ENCODE assay signal across 21 cellular contexts in the genomic region with DNA sequence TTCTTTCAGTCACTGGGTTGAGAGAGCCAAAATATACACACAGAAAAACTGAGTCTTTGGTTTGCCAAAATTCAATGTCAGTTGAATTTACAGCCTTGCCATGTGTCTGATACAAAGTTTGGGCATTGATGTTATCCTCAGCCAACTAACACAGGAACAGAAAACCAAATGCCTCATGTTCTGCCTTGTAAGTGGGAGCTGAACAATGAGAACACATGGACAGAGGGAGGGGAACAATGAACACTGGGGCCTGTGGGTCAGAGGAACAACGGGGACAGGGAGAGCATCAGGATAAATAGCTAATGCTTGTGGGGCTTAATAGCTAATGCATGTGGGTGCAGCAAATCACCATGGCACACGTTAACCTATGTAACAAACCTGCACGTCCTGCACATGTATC.
"Had no signal": no experiment of that assay in that cellular context is flagged by ENCODE, and none has a peak within 500 bp of the region (broad histone marks: within the 10 kb centered on the region; RNA-seq: fewer than 3 reads in every experiment).

No MANE protein-coding gene starts in this region.

- H3K4me1 ChIP-seq: ascending aorta, breast epithelium had no signal

- H3K9me3 Mint-ChIP-seq: activated T-cell treated with anti-CD3 and anti-CD28 coated beads, Interleukin-2, amount 50 U/mL, for 24 hours; activated T-helper 2 cell treated with anti-CD3 and anti-CD28 coated beads, Interferon-gamma antibody, Interleukin-2, Interleukin-4, amounts not matched to agents 10 μg/mL and 5 μg/mL and 100 μg/mL, durations not matched to agents 14 hours and 24 hours and 36 hours; dendritic cell treated with granulocyte-macrophage colony-stimulating factor and Interleukin-4, amounts not matched to agents 40 ng/mL and 50 ng/mL, for 4 days; effector memory CD8-positive, alpha-beta T cell; nephron; stimulated activated naive CD8-positive, alpha-beta T cell treated with anti-CD3 and anti-CD28 coated beads, Interleukin-15, amount 100 ng/mL, for 72 hours had no signal

- H3K27me3 Mint-ChIP-seq: activated CD4-positive, alpha-beta T cell treated with anti-CD3 and anti-CD28 coated beads, Interleukin-2, amount 10 ng/mL, durations not matched to agents 24 days and 14 days; activated CD8-positive, alpha-beta T cell treated with anti-CD3 and anti-CD28 coated beads for 36 hours; activated T-cell treated with anti-CD3 and anti-CD28 coated beads, Interleukin-2, amount 50 U/mL, for 24 hours; dendritic cell treated with granulocyte-macrophage colony-stimulating factor and Interleukin-4, amounts not matched to agents 40 ng/mL and 50 ng/mL, for 4 days; stimulated activated naive CD8-positive, alpha-beta T cell treated with anti-CD3 and anti-CD28 coated beads, Interleukin-15, amount 100 ng/mL, for 72 hours had no signal

- H3K4me1 Mint-ChIP-seq: activated CD4-positive, alpha-beta T cell treated with anti-CD3 and anti-CD28 coated beads, Interleukin-2, amount 10 ng/mL, durations not matched to agents 24 days and 14 days; nephron; stimulated activated naive CD8-positive, alpha-beta T cell treated with anti-CD3 and anti-CD28 coated beads, Interleukin-15, amount 100 ng/mL, for 72 hours had no signal

- H3K9me3 ChIP-seq: ascending aorta, breast epithelium had no signal

- H3K27ac Mint-ChIP-seq: activated CD4-positive, alpha-beta T cell treated with anti-CD3 and anti-CD28 coated beads, Interleukin-2, amount 10 ng/mL, durations not matched to agents 24 days and 14 days; activated CD8-positive, alpha-beta T cell treated with anti-CD3 and anti-CD28 coated beads for 36 hours; activated T-cell treated with anti-CD3 and anti-CD28 coated beads, Interleukin-2, amount 50 U/mL, for 24 hours; activated T-helper 2 cell treated with anti-CD3 and anti-CD28 coated beads, Interferon-gamma antibody, Interleukin-2, Interleukin-4, amounts not matched to agents 10 μg/mL and 5 μg/mL and 100 μg/mL, durations not matched to agents 14 hours and 24 hours and 36 hours; dendritic cell treated with granulocyte-macrophage colony-stimulating factor and Interleukin-4, amounts not matched to agents 40 ng/mL and 50 ng/mL, for 4 days; nephron; stimulated activated naive CD8-positive, alpha-beta T cell treated with anti-CD3 and anti-CD28 coated beads, Interleukin-15, amount 100 ng/mL, for 72 hours had no signal

- H3K27me3 ChIP-seq: ascending aorta, breast epithelium had no signal

- H3K27ac ChIP-seq: ascending aorta, breast epithelium had no signal

- H3K36me3 ChIP-seq: ascending aorta, breast epithelium had no signal

- H3K4me3 Mint-ChIP-seq: activated CD4-positive, alpha-beta T cell treated with anti-CD3 and anti-CD28 coated beads, Interleukin-2, amount 10 ng/mL, durations not matched to agents 24 days and 14 days; activated CD8-positive, alpha-beta T cell treated with anti-CD3 and anti-CD28 coated beads for 36 hours; activated T-cell treated with anti-CD3 and anti-CD28 coated beads, Interleukin-2, amount 50 U/mL, for 24 hours; dendritic cell treated with granulocyte-macrophage colony-stimulating factor and Interleukin-4, amounts not matched to agents 40 ng/mL and 50 ng/mL, for 4 days; effector memory CD8-positive, alpha-beta T cell; nephron; stimulated activated naive CD8-positive, alpha-beta T cell treated with anti-CD3 and anti-CD28 coated beads, Interleukin-15, amount 100 ng/mL, for 72 hours had no signal

- H3K4me2 ChIP-seq: smooth muscle cell had no signal

- H3K4me3 ChIP-seq: ascending aorta, breast epithelium, smooth muscle cell had no signal

- ATAC-seq: activated CD8-positive, alpha-beta T cell treated with anti-CD3 and anti-CD28 coated beads for 36 hours; effector memory CD8-positive, alpha-beta T cell; left ventricle myocardium superior; sciatic nerve; SK-N-SH treated with all-trans-retinoic acid at 6 μM for 48 hours; stimulated activated naive CD8-positive, alpha-beta T cell treated with anti-CD3 and anti-CD28 coated beads, Interleukin-15, amount 100 ng/mL, for 72 hours had no signal

- DNase-seq: activated CD4-positive, alpha-beta T cell treated with anti-CD3 and anti-CD28 coated beads, Interleukin-2, amount 10 ng/mL, durations not matched to agents 24 days and 14 days; activated CD8-positive, alpha-beta T cell treated with anti-CD3 and anti-CD28 coated beads for 36 hours; activated naive CD4-positive, alpha-beta T cell treated with Interleukin-2 at 50 U/mL for 16 hours; activated T-cell treated with anti-CD3 and anti-CD28 coated beads, Interleukin-2, amount 50 U/mL, for 24 hours; cerebellar nuclear complex; effector memory CD8-positive, alpha-beta T cell; foreskin fibroblast; kidney glomerular epithelial cell; left ventricle myocardium superior; stimulated activated CD4-positive, alpha-beta T cell treated with anti-CD3 and anti-CD28 coated beads, Interleukin-4, amount 100 ng/mL, for 1 hour; stimulated activated naive CD8-positive, alpha-beta T cell treated with anti-CD3 and anti-CD28 coated beads, Interleukin-15, amount 100 ng/mL, for 72 hours; T-helper 1 cell; T-helper 9 cell had no signal
